In the genomic region with DNA sequence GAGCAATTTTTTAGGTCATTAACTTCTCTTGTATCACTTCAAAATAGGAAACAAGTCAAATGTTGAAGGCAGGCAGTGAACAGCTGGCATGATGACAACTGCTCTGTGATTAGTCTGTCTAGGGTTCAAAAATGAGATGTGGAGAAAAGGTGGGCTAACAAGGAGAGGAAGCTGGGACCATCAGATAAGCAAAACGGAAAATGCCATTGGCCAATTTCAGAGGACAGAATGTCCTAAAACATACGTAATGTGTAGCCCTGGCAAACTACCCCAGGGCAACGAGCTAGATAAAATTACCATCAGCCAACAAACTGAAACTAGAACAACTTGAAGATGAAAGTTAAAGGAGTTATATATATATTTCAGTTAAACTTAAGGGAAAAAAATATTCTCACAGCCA, we compare ENCODE assay signal across 22 cellular contexts.
DNase-seq lines count a peak whose midpoint lies in the region; ATAC-seq and TF ChIP-seq lines count a peak whose summit lies in the region.
"Had no signal": no experiment of that assay in that cellular context is flagged by ENCODE, and none has a peak within 500 bp of the region (broad histone marks: within the 10 kb centered on the region; RNA-seq: fewer than 3 reads in every experiment).

No MANE protein-coding gene starts in this region.

- no peaks in the 10 kb centered on the region for H3K9me3 ChIP-seq in Loucy (ENCODE audit: insufficient read depth, low read depth, low read length)
- no peaks in the 10 kb centered on the region for H3K9me3 ChIP-seq in skeletal muscle tissue (ENCODE audit: control insufficient read depth in 3 of 3, low read length in 3 of 3)
- H3K9me3 ChIP-seq in stomach, result no peaks in the 10 kb centered on the region
- H3K9me3 ChIP-seq: ascending aorta had no signal

- DNase-seq in WTC11 (ENCODE audit: low spot score) (no peak), left cardiac atrium (no peak), stomach (no peak), T1000 (lab: John Stamatoyannopoulos, UW) (no peak)
- DNase-seq: activated CD4-positive, alpha-beta T cell treated with anti-CD3 and anti-CD28 coated beads for 1 hour; activated gamma-delta T cell; Calu3; cortex of kidney; head of caudate nucleus; islet precursor cell; KG1; mesendoderm; NCI-H1436; NCI-H345; SHP77 had no signal

- no peak for TF ChIP-seq EP300 in stomach (IDR thresholded peaks at IDR 0.05)

- no peaks in the 10 kb centered on the region for H3K9me3 Mint-ChIP-seq in WTC11
- H3K9me3 Mint-ChIP-seq: neural crest cell; T-helper 1 cell treated with Interleukin-12 subunit alpha and Interleukin-12 subunit beta and Interleukin-4 antibody, amounts not matched to agents 30 μg/mL and 1 μg/mL, for 36 hours had no signal

- POLR2A ChIA-PET in WTC11 (lab: Charles Lee), result interaction anchor here (0.6 kb wide), 1 partner anchor 130 kb away, joined by 3 read pairs; no protein-coding TSS in a partner anchor

- H3K79me2 ChIP-seq in Loucy (ENCODE audit: insufficient read depth, low read length), result peaks cover 40% of the 10 kb centered on the region; the same call in 1 of the 2 replicates

- H3K36me3 ChIP-seq in Loucy (ENCODE audit: insufficient read depth, low read length) (peaks cover 22% of the 10 kb centered on the region; the same call in 1 of the 2 replicates), skeletal muscle tissue (ENCODE audit: control insufficient read depth in 3 of 3, insufficient read depth in 3 of 3, low read length in 3 of 3) (no peaks in the 10 kb centered on the region), stomach (no peaks in the 10 kb centered on the region)
- H3K36me3 ChIP-seq: ascending aorta had no signal

- CTCF ChIA-PET in WTC11 (lab: Charles Lee), result interaction anchor here (0.5 to 2.9 kb wide), 5 partner anchors 9 to 733 kb away, joined by 3 to 16 read pairs (median 4); no protein-coding TSS in a partner anchor

- H4K20me1 ChIP-seq in Loucy (ENCODE audit: insufficient read depth, low read length, poor library complexity, severe bottlenecking), result no peaks in the 10 kb centered on the region

- H3K27ac ChIP-seq in skeletal muscle tissue (ENCODE audit: low read depth, low read length), result peak overlapping the region; percentile 55
- H3K27ac ChIP-seq in stomach, result no peak overlapping the region

- WGBS in stomach, 5 donors, result 45 to 81% (median 68%) methylated on average over 3 of the region's 3 CpGs

- TF ChIP-seq POLR2A in stomach (IDR thresholded peaks at IDR 0.05), result no peak

- no peak overlapping the region for H2AFZ ChIP-seq in Loucy (ENCODE audit: low read length)

- intact Hi-C loops in left cardiac atrium (cut with DNase I), result no loop called here
- intact Hi-C loops in stomach (cut with DNase I; ENCODE audit: low total_unique reads), result no loop called here

- TF ChIP-seq CTCF in Loucy (conservative IDR thresholded peaks at IDR 0.05; ENCODE audit: low read length), result no peak
- no peak for TF ChIP-seq CTCF in WTC11 (IDR thresholded peaks at IDR 0.05)
- TF ChIP-seq CTCF in stomach (IDR thresholded peaks at IDR 0.05), result no peak

- H3K9ac ChIP-seq in Loucy (ENCODE audit: low read depth, low read length, poor library complexity, severe bottlenecking) (peak overlapping the region; percentile 19), skeletal muscle tissue (ENCODE audit: low read depth in 1 of 3, low read length in 3 of 3) (peak overlapping the region in 1 of 3 donors; percentile 6)

- no peaks in the 10 kb centered on the region for H3K27me3 Mint-ChIP-seq in WTC11 (ENCODE audit: low read depth)

- H3K27me3 ChIP-seq in Loucy (ENCODE audit: insufficient read depth, low read length, poor library complexity, severe bottlenecking), result no peaks in the 10 kb centered on the region
- H3K27me3 ChIP-seq in skeletal muscle tissue (ENCODE audit: control insufficient read depth in 3 of 3, insufficient read depth in 3 of 3, low read length in 3 of 3), result no peaks in the 10 kb centered on the region
- H3K27me3 ChIP-seq in stomach, result no peaks in the 10 kb centered on the region
- H3K27me3 ChIP-seq: ascending aorta had no signal

- H3K9me2 ChIP-seq in Loucy (replicated peaks; ENCODE audit: low read depth, low read length), result no peaks in the 10 kb centered on the region

- H3K4me2 ChIP-seq in Loucy (ENCODE audit: low read depth, low read length, poor library complexity, severe bottlenecking), result peak overlapping the region; percentile 47

- no peaks in the 10 kb centered on the region for H3K36me3 Mint-ChIP-seq in WTC11

- ATAC-seq in WTC11 (no peak), left cardiac atrium (peak; percentile 44 to 58), HG03175 (IDR thresholded peaks at IDR 0.05; ENCODE audit: unreplicated experiment) (no peak)
- ATAC-seq: esophagus mucosa had no signal

- H3K4me3 ChIP-seq in Loucy (ENCODE audit: low read length, poor library complexity, severe bottlenecking) (peak overlapping the region; percentile 18), skeletal muscle tissue (ENCODE audit: low read length in 3 of 3) (peak overlapping the region; percentile 34 to 46 (median 37)), stomach (no peak overlapping the region)

- no peaks in the 10 kb centered on the region for H3F3A ChIP-seq in Loucy (ENCODE audit: low read depth)

- H3K4me1 ChIP-seq in Loucy (ENCODE audit: insufficient read depth, low read length, poor library complexity, severe bottlenecking) (peaks cover 20% of the 10 kb centered on the region), skeletal muscle tissue (ENCODE audit: control insufficient read depth in 3 of 3, insufficient read depth in 3 of 3, low read length in 3 of 3) (peaks cover 32 to 46% (median 36%) of the 10 kb centered on the region in 3 donors), stomach (peaks cover 0 to 19% (median 0%) of the 10 kb centered on the region in 4 donors)

- H3K27ac Mint-ChIP-seq in WTC11, result peak overlapping the region; percentile 1; the same call in 1 of the 2 replicates
- H3K27ac Mint-ChIP-seq: T-helper 1 cell treated with Interleukin-12 subunit alpha and Interleukin-12 subunit beta and Interleukin-4 antibody, amounts not matched to agents 30 μg/mL and 1 μg/mL, for 36 hours had no signal

- H3K4me1 Mint-ChIP-seq in WTC11, result no peaks in the 10 kb centered on the region
- H3K4me1 Mint-ChIP-seq: neural crest cell had no signal

- H3K4me3 Mint-ChIP-seq in WTC11, result no peak overlapping the region
- H3K4me3 Mint-ChIP-seq: neural crest cell; T-helper 1 cell treated with Interleukin-12 subunit alpha and Interleukin-12 subunit beta and Interleukin-4 antibody, amounts not matched to agents 30 μg/mL and 1 μg/mL, for 36 hours had no signal

TF ChIP-seq in WTC11, 78 proteins besides CTCF, POLR2A, EP300 and RAD21:
- TF ChIP-seq TP53 (CRISPR knock-in tag; IDR thresholded peaks at IDR 0.05) (no peak), ZNF423 (CRISPR knock-in tag; IDR thresholded peaks at IDR 0.05) (no peak), ELF4 (CRISPR knock-in tag; IDR thresholded peaks at IDR 0.05; ENCODE audit: low read depth) (no peak), SMAD4 (CRISPR knock-in tag; IDR thresholded peaks at IDR 0.05) (no peak), SP1 (CRISPR knock-in tag; conservative IDR thresholded peaks at IDR 0.05) (no peak), ATF6 (CRISPR knock-in tag; IDR thresholded peaks at IDR 0.05) (no peak), NR1H2 (CRISPR knock-in tag; IDR thresholded peaks at IDR 0.05) (no peak), TEAD1 (CRISPR knock-in tag; IDR thresholded peaks at IDR 0.05) (no peak), NFE2L1 (CRISPR knock-in tag; IDR thresholded peaks at IDR 0.05) (no peak)

Comparison
In these comparisons a context has a peak if more than half of its experiments do, and no peak if none do; other contexts are left out.
1. H3K4me3 ChIP-seq: peak in Loucy (single experiment) and skeletal muscle tissue (3 of 3); none in stomach (0 of 4).
2. ATAC-seq: peak in left cardiac atrium (2 of 2); none in WTC11 (single experiment) and HG03175 (single experiment).